ENCODE assay signal across 17 cellular contexts in genomic region chr1:31752952-31753351, GRCh38. TPM values are rescaled to one million over a fixed set of nuclear protein-coding genes. Genes with fewer than 3 reads are reported as not detected.
DNase-seq lines count a peak whose midpoint lies in the region; ATAC-seq, FAIRE-seq and TF ChIP-seq lines count a peak whose summit lies in the region.
"Had no signal": no experiment of that assay in that cellular context is flagged by ENCODE, and none has a peak within 500 bp of the region (broad histone marks: within the 10 kb centered on the region; RNA-seq: fewer than 3 reads in every experiment).

No MANE protein-coding gene starts in this region.

- no peak overlapping the region for H3K27ac Mint-ChIP-seq in activated T-cell treated with anti-CD3 and anti-CD28 coated beads, Interleukin-2, amount 50 U/mL, for 24 hours
- H3K27ac Mint-ChIP-seq: activated CD4-positive, alpha-beta T cell treated with anti-CD3 and anti-CD28 coated beads for 36 hours; activated naive CD4-positive, alpha-beta T cell treated with anti-CD3 and anti-CD28 coated beads, Interleukin-2, amount 50 U/mL, for 24 hours had no signal

- H3K27me3 Mint-ChIP-seq in activated T-cell treated with anti-CD3 and anti-CD28 coated beads, Interleukin-2, amount 50 U/mL, for 24 hours = no peaks in the 10 kb centered on the region
- H3K27me3 Mint-ChIP-seq: activated CD4-positive, alpha-beta T cell treated with anti-CD3 and anti-CD28 coated beads for 36 hours; activated naive CD4-positive, alpha-beta T cell treated with anti-CD3 and anti-CD28 coated beads, Interleukin-2, amount 50 U/mL, for 24 hours had no signal

- no peaks in the 10 kb centered on the region for H3K27me3 ChIP-seq in cardiac muscle cell
- no peaks in the 10 kb centered on the region for H3K27me3 ChIP-seq in ascending aorta
- no peaks in the 10 kb centered on the region for H3K27me3 ChIP-seq in thoracic aorta (replicated peaks; ENCODE audit: insufficient read depth)
- H3K27me3 ChIP-seq in HepG2 (ENCODE audit: control insufficient read depth in 1 of 2, insufficient read depth in 2 of 2, low read length in 2 of 2) = peaks cover 5 to 66% of the 10 kb centered on the region in 2 experiments
- H3K27me3 ChIP-seq: gastrocnemius medialis, vagina had no signal

- in situ Hi-C loops in HepG2 (cut with HindIII; ENCODE audit: extremely low pct_ligation_motif_present, low pct_unique_long_range_greater_than_20kb) = no loop called here

- H3K36me3 Mint-ChIP-seq in activated T-cell treated with anti-CD3 and anti-CD28 coated beads, Interleukin-2, amount 50 U/mL, for 24 hours (ENCODE audit: low read depth) = no peaks in the 10 kb centered on the region
- H3K36me3 Mint-ChIP-seq: activated naive CD4-positive, alpha-beta T cell treated with anti-CD3 and anti-CD28 coated beads, Interleukin-2, amount 50 U/mL, for 24 hours had no signal

- peaks cover 76% of the 10 kb centered on the region for H3K4me1 ChIP-seq in cardiac muscle cell (ENCODE audit: low read depth)
- peaks cover 11 to 30% of the 10 kb centered on the region in 2 donors for H3K4me1 ChIP-seq in ascending aorta
- peaks cover 13 to 33% of the 10 kb centered on the region in 2 donors for H3K4me1 ChIP-seq in thoracic aorta (ENCODE audit: control insufficient read depth in 1 of 2, low read depth in 2 of 2)
- H3K4me1 ChIP-seq in HepG2 (ENCODE audit: insufficient read depth, low read length) = 0 out of 2 replicates have a peak, but pooled peaks cover 8% of the 10 kb centered on the region

- H2AFZ ChIP-seq in HepG2 (ENCODE audit: low read length) = no peak overlapping the region

- DNase-seq in cardiac muscle cell (ENCODE audit: low read depth in 1 of 2, low spot score in 1 of 2) = no peak
- no peak for DNase-seq in cardiac septum (ENCODE audit: low spot score)
- DNase-seq in ascending aorta (ENCODE audit: low spot score in 2 of 2) = no peak
- DNase-seq in midbrain (lab: John Stamatoyannopoulos, UW) = peak; percentile 65
- no peak for DNase-seq in thoracic aorta (ENCODE audit: low spot score)
- no peak for DNase-seq in activated T-cell treated with anti-CD3 and anti-CD28 coated beads, Interleukin-2, amount 50 U/mL, for 24 hours
- DNase-seq in AML-193 (lab: John Stamatoyannopoulos, UW) = no peak
- DNase-seq in HepG2 (ENCODE audit: low spot score) = no peak
- DNase-seq: activated CD4-positive, alpha-beta T cell treated with anti-CD3 and anti-CD28 coated beads for 36 hours; Calu3; NCI-H2107; T-helper 2 cell had no signal

- POLR2A ChIA-PET in HepG2 (lab: Yijun Ruan, JAX) = no interaction called here

- TF ChIP-seq RAD21 in HepG2 (CRISPR knock-in tag; IDR thresholded peaks at IDR 0.05) = no peak

- no peaks in the 10 kb centered on the region for H3K79me2 ChIP-seq in HepG2 (ENCODE audit: insufficient read depth, low read length)

- WGBS in HepG2 (ENCODE audit: low lambda C conversion rate) = 63% methylated on average over 5 of the region's 7 CpGs

- H3K4me2 ChIP-seq in HepG2 (ENCODE audit: low read depth, low read length) = no peak overlapping the region

- H3K4me3 ChIP-seq in cardiac muscle cell (no peak overlapping the region), ascending aorta (no peak overlapping the region), thoracic aorta (no peak overlapping the region), HepG2 (replicated peaks in 1 of 3; ENCODE audit: insufficient read depth in 1 of 3, low read depth in 2 of 3, low read length in 3 of 3) (no peak overlapping the region)
- H3K4me3 ChIP-seq: gastrocnemius medialis, vagina had no signal

- H3K27ac ChIP-seq in cardiac muscle cell (peak overlapping the region; percentile 85), ascending aorta (peak overlapping the region; percentile 60 to 70), thoracic aorta (peak overlapping the region; percentile 56 to 72), HepG2 (ENCODE audit: extremely low read length, insufficient read depth, low read length) (no peak overlapping the region)
- H3K27ac ChIP-seq: vagina had no signal

- no TSS peak for BruUV-seq in HepG2 (replicated peaks; lab: Mats Ljungman, UMichigan)

- no peaks in the 10 kb centered on the region for H3K9me3 Mint-ChIP-seq in activated T-cell treated with anti-CD3 and anti-CD28 coated beads, Interleukin-2, amount 50 U/mL, for 24 hours
- H3K9me3 Mint-ChIP-seq: activated naive CD4-positive, alpha-beta T cell treated with anti-CD3 and anti-CD28 coated beads, Interleukin-2, amount 50 U/mL, for 24 hours had no signal

- TF ChIP-seq POLR2A in HepG2 (IDR thresholded peaks at IDR 0.05; ENCODE audit: insufficient read depth in 1 of 2, low read depth in 2 of 2, low read length in 2 of 2) = no peak

- TF ChIP-seq CTCF in cardiac muscle cell (IDR thresholded peaks at IDR 0.05; ENCODE audit: low read depth, low read length) = no peak
- TF ChIP-seq CTCF in ascending aorta (IDR thresholded peaks at IDR 0.05) = no peak
- no peak for TF ChIP-seq CTCF in thoracic aorta (IDR thresholded peaks at IDR 0.05)
- TF ChIP-seq CTCF in HepG2 (CRISPR knock-in tag; IDR thresholded peaks at IDR 0.05) = no peak

- H3K9me3 ChIP-seq in cardiac muscle cell (ENCODE audit: low read depth) = no peaks in the 10 kb centered on the region
- H3K9me3 ChIP-seq in ascending aorta = no peaks in the 10 kb centered on the region
- H3K9me3 ChIP-seq in thoracic aorta = no peaks in the 10 kb centered on the region
- no peaks in the 10 kb centered on the region for H3K9me3 ChIP-seq in HepG2 (ENCODE audit: low read length)
- H3K9me3 ChIP-seq: gastrocnemius medialis, vagina had no signal

- CTCF ChIA-PET in HepG2 (lab: Yijun Ruan, JAX; ENCODE audit: low intra/inter-chr PET ratio, low total read pairs) = no interaction called here

- peaks cover 20% of the 10 kb centered on the region for H3K4me1 Mint-ChIP-seq in activated T-cell treated with anti-CD3 and anti-CD28 coated beads, Interleukin-2, amount 50 U/mL, for 24 hours (ENCODE audit: low read depth)

- H3K36me3 ChIP-seq in cardiac muscle cell (no peaks in the 10 kb centered on the region), ascending aorta (no peaks in the 10 kb centered on the region), thoracic aorta (no peaks in the 10 kb centered on the region), HepG2 (replicated peaks in 1 of 2; ENCODE audit: control insufficient read depth in 1 of 2, insufficient read depth in 2 of 2, low read length in 2 of 2) (no peaks in the 10 kb centered on the region)
- H3K36me3 ChIP-seq: gastrocnemius medialis, vagina had no signal

- intact Hi-C loops in cardiac septum (cut with DNase I) = no loop called here
- intact Hi-C loops in ascending aorta (cut with DNase I) = no loop called here
- intact Hi-C loops in HepG2 (cut with micrococcal nuclease; ENCODE audit: unreplicated experiment) = no loop called here

- H4K20me1 ChIP-seq in HepG2 (ENCODE audit: insufficient read depth, low read length) = no peaks in the 10 kb centered on the region

- ATAC-seq in thoracic aorta (ENCODE audit: insufficient number of reproducible peaks, low FRiP score, low read depth) = no peak
- ATAC-seq in HepG2 = no peak
- ATAC-seq: activated CD4-positive, alpha-beta T cell treated with anti-CD3 and anti-CD28 coated beads for 36 hours; HCT116 had no signal

- H3K9ac ChIP-seq in HepG2 (ENCODE audit: insufficient read depth, low read depth, low read length) = no peak overlapping the region

- TF ChIP-seq EP300 in HepG2 (IDR thresholded peaks at IDR 0.05; ENCODE audit: low read depth in 2 of 2, low read length in 2 of 2) = no peak
- TF ChIP-seq EP300 in HepG2 (CRISPR knock-in tag; IDR thresholded peaks at IDR 0.05; ENCODE audit: borderline replicate concordance) = no peak

- no peak for FAIRE-seq in HepG2 (lab: Jason Lieb, UNC)
- FAIRE-seq: endothelial cell of umbilical vein had no signal

- no peak overlapping the region for H3K4me3 Mint-ChIP-seq in activated T-cell treated with anti-CD3 and anti-CD28 coated beads, Interleukin-2, amount 50 U/mL, for 24 hours
- H3K4me3 Mint-ChIP-seq: activated CD4-positive, alpha-beta T cell treated with anti-CD3 and anti-CD28 coated beads for 36 hours; activated naive CD4-positive, alpha-beta T cell treated with anti-CD3 and anti-CD28 coated beads, Interleukin-2, amount 50 U/mL, for 24 hours had no signal

RNA-seq across cellular contexts. Expression of gene ADGRB2, which starts 11.2 kb away (rescaled TPM):
- 203 and 309 TPM in 2 replicates for total RNA-seq in cardiac muscle cell
- 95.0 and 109 TPM in 2 replicates for polyA plus RNA-seq in cardiac muscle cell
- 7.7 TPM for total RNA-seq in cardiac septum
- total RNA-seq in ascending aorta = 1.9 TPM
- 1 to 10 TPM; 1.5 TPM for total RNA-seq in thoracic aorta
- total RNA-seq in HepG2 (2016; rRNA removed; fragmentation: Illumina TruSeq; extraction: Trizol) = 0.09 TPM in 1 of 2 replicates, not detected in the other
- total RNA-seq in HepG2 (2016; cell fraction: cytosol; rRNA removed; fragmentation: Illumina TruSeq; extraction: Trizol; ENCODE audit: low read depth) = not detected in 2 replicates
- total RNA-seq in HepG2 (2016; cell fraction: insoluble cytoplasmic fraction; rRNA removed; fragmentation: Illumina TruSeq; extraction: Trizol) = 0.04 TPM in 1 of 2 replicates, not detected in the other
- not detected in 2 replicates for total RNA-seq in HepG2 (2016; cell fraction: membrane; rRNA removed; fragmentation: Illumina TruSeq; extraction: Trizol)
- total RNA-seq in HepG2 (2016; cell fraction: nucleus; rRNA removed; fragmentation: Illumina TruSeq; extraction: Trizol) = 0.09 TPM in 1 of 2 replicates, not detected in the other
- 0.03 TPM in 1 of 2 replicates, not detected in the other for polyA plus RNA-seq in HepG2 (2011; rRNA removed)
- 0.04 TPM in 1 of 2 replicates, not detected in the other for polyA plus RNA-seq in HepG2 (2011; cell fraction: cytosol; rRNA removed)
- polyA plus RNA-seq in HepG2 (2011; cell fraction: nucleus; rRNA removed) = 0.14 and 0.31 TPM in 2 replicates
- polyA plus RNA-seq in HepG2 (2012) = 0.07 TPM in 1 of 2 replicates, not detected in the other
- polyA plus RNA-seq in HepG2 (2016; cell fraction: cytosol; fragmentation: Illumina TruSeq; extraction: Trizol; ENCODE audit: low read depth) = not detected in 2 replicates
- polyA plus RNA-seq in HepG2 (2016; cell fraction: insoluble cytoplasmic fraction; fragmentation: Illumina TruSeq; extraction: Trizol; ENCODE audit: low read depth) = not detected in 2 replicates
- not detected in 2 replicates for polyA plus RNA-seq in HepG2 (2016; cell fraction: membrane; fragmentation: Illumina TruSeq; extraction: Trizol; ENCODE audit: low read depth)
- 0.29 TPM in 1 of 2 replicates, not detected in the other for polyA plus RNA-seq in HepG2 (2016; cell fraction: nucleus; fragmentation: Illumina TruSeq; extraction: Trizol; ENCODE audit: insufficient read depth, low read depth)
- 2.1 TPM in 1 of 2 replicates, not detected in the other for polyA minus RNA-seq in HepG2 (2011; rRNA and poly(A)+ RNA removed; ENCODE audit: low replicate concordance)
- polyA minus RNA-seq in HepG2 (2011; cell fraction: cytosol; rRNA and poly(A)+ RNA removed) = not detected in 2 replicates
- not detected in 2 replicates for polyA minus RNA-seq in HepG2 (2011; cell fraction: nucleus; rRNA and poly(A)+ RNA removed)

RNA-seq across cellular contexts. Expression of gene COL16A1, which starts 49.1 kb away (rescaled TPM):
- total RNA-seq in cardiac muscle cell = 75.8 and 120 TPM in 2 replicates
- 67.7 and 119 TPM in 2 replicates for polyA plus RNA-seq in cardiac muscle cell
- total RNA-seq in cardiac septum = 45.9 TPM
- 339 TPM for total RNA-seq in ascending aorta
- 100 to 1,000 TPM; 183 to 323 TPM for total RNA-seq in thoracic aorta
- 2.0 and 12.2 TPM in 2 replicates for total RNA-seq in HepG2 (2016; rRNA removed; fragmentation: Illumina TruSeq; extraction: Trizol)
- 0.61 and 0.62 TPM in 2 replicates for total RNA-seq in HepG2 (2016; cell fraction: cytosol; rRNA removed; fragmentation: Illumina TruSeq; extraction: Trizol; ENCODE audit: low read depth)
- 2.0 and 13.0 TPM in 2 replicates for total RNA-seq in HepG2 (2016; cell fraction: insoluble cytoplasmic fraction; rRNA removed; fragmentation: Illumina TruSeq; extraction: Trizol)
- total RNA-seq in HepG2 (2016; cell fraction: membrane; rRNA removed; fragmentation: Illumina TruSeq; extraction: Trizol) = 0.76 and 1.1 TPM in 2 replicates
- 18.2 and 22.6 TPM in 2 replicates for total RNA-seq in HepG2 (2016; cell fraction: nucleus; rRNA removed; fragmentation: Illumina TruSeq; extraction: Trizol)
- 4.3 and 5.1 TPM in 2 replicates for polyA plus RNA-seq in HepG2 (2011; rRNA removed)
- 0.54 and 0.85 TPM in 2 replicates for polyA plus RNA-seq in HepG2 (2011; cell fraction: cytosol; rRNA removed)
- polyA plus RNA-seq in HepG2 (2011; cell fraction: nucleus; rRNA removed) = 61.1 and 62.0 TPM in 2 replicates
- 4.7 and 5.1 TPM in 2 replicates for polyA plus RNA-seq in HepG2 (2012)
- polyA plus RNA-seq in HepG2 (2016; cell fraction: cytosol; fragmentation: Illumina TruSeq; extraction: Trizol; ENCODE audit: low read depth) = 0.29 and 0.41 TPM in 2 replicates
- polyA plus RNA-seq in HepG2 (2016; cell fraction: insoluble cytoplasmic fraction; fragmentation: Illumina TruSeq; extraction: Trizol; ENCODE audit: low read depth) = 1.5 and 2.3 TPM in 2 replicates
- 0.43 and 0.78 TPM in 2 replicates for polyA plus RNA-seq in HepG2 (2016; cell fraction: membrane; fragmentation: Illumina TruSeq; extraction: Trizol; ENCODE audit: low read depth)
- polyA plus RNA-seq in HepG2 (2016; cell fraction: nucleus; fragmentation: Illumina TruSeq; extraction: Trizol; ENCODE audit: insufficient read depth, low read depth) = 57.7 and 64.7 TPM in 2 replicates
- polyA minus RNA-seq in HepG2 (2011; rRNA and poly(A)+ RNA removed; ENCODE audit: low replicate concordance) = 1.4 and 4.1 TPM in 2 replicates
- 0.69 and 1.6 TPM in 2 replicates for polyA minus RNA-seq in HepG2 (2011; cell fraction: cytosol; rRNA and poly(A)+ RNA removed)
- polyA minus RNA-seq in HepG2 (2011; cell fraction: nucleus; rRNA and poly(A)+ RNA removed) = 6.8 and 10.1 TPM in 2 replicates

Comparison
In these comparisons a context has a peak if more than half of its experiments do, and no peak if none do; other contexts are left out.
1. RNA of gene ADGRB2, which starts 11.2 kb away (total RNA-seq): 203 to 309 TPM in cardiac muscle cell; 7.7 TPM in cardiac septum (single experiment), 1.9 TPM in ascending aorta (single experiment), 1.5 TPM in thoracic aorta and 0.04 to 0.09 TPM in HepG2; every median in the first group is over 10 times any median in the second.